22 cellular contexts compared by ENCODE assay signal in the genomic region with DNA sequence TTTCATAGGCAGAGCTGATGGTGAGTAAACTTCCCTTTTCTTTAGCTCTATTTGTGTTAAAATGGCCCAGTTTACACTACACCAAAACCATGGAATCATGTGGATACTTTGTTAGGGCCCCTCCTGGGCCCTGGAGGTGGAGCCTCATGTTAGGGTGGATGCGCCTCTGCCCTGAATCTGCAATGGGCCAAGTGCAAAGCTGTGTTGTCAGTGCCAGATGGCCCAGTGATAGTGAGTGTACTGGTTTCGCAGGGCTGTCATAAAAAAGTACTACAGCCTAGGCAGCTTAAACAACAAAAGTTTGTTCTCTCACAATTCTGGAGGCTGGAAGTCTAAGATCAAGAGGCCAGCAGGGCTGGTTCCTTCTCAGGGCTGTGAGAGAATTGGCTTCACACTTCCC.
DNase-seq lines count a peak whose midpoint lies in the region; ATAC-seq and TF ChIP-seq lines count a peak whose summit lies in the region.
"Had no signal": no experiment of that assay in that cellular context is flagged by ENCODE, and none has a peak within 500 bp of the region (broad histone marks: within the 10 kb centered on the region; RNA-seq: fewer than 3 reads in every experiment).

No MANE protein-coding gene starts in this region.

- no peak overlapping the region for H3K4me3 Mint-ChIP-seq in endodermal cell
- no peak overlapping the region for H3K4me3 Mint-ChIP-seq in osteocyte (ENCODE audit: unreplicated experiment)
- no peak overlapping the region for H3K4me3 Mint-ChIP-seq in activated T-cell treated with anti-CD3 and anti-CD28 coated beads, Interleukin-2, amount 50 U/mL, for 72 hours
- H3K4me3 Mint-ChIP-seq: CD4-positive, alpha-beta memory T cell had no signal

- H3K27me3 ChIP-seq in endodermal cell (ENCODE audit: control insufficient read depth, insufficient read depth, low read length, poor library complexity, severe bottlenecking) = no peaks in the 10 kb centered on the region
- no peaks in the 10 kb centered on the region for H3K27me3 ChIP-seq in skeletal muscle tissue (ENCODE audit: control insufficient read depth in 3 of 3, insufficient read depth in 3 of 3, low read length in 3 of 3)
- H3K27me3 ChIP-seq: BLaER1 had no signal

- H3K9ac ChIP-seq in endodermal cell (ENCODE audit: extremely low read depth, low read length, poor library complexity, severe bottlenecking) (no peak overlapping the region), skeletal muscle tissue (ENCODE audit: low read depth in 1 of 3, low read length in 3 of 3) (no peak overlapping the region)
- H3K9ac ChIP-seq: BLaER1 had no signal

- H3K27me3 Mint-ChIP-seq in endodermal cell (ENCODE audit: insufficient read depth) (peaks cover 8% of the 10 kb centered on the region), osteocyte (ENCODE audit: unreplicated experiment) (no peaks in the 10 kb centered on the region)
- no peaks in the 10 kb centered on the region for H3K27me3 Mint-ChIP-seq in activated T-cell treated with anti-CD3 and anti-CD28 coated beads, Interleukin-2, amount 50 U/mL, for 72 hours (ENCODE audit: low read depth)
- H3K27me3 Mint-ChIP-seq: CD4-positive, alpha-beta memory T cell had no signal

- H3K4me1 ChIP-seq in endodermal cell (ENCODE audit: control insufficient read depth, insufficient read depth, low read length) = peaks cover 2% of the 10 kb centered on the region
- H3K4me1 ChIP-seq in skeletal muscle tissue (ENCODE audit: control insufficient read depth in 3 of 3, insufficient read depth in 3 of 3, low read length in 3 of 3) = peaks cover 58 to 65% (median 63%) of the 10 kb centered on the region in 3 donors
- H3K4me1 ChIP-seq: Caco-2 had no signal

- DNase-seq in DMS 273 (lab: John Stamatoyannopoulos, UW; ENCODE audit: unreplicated experiment) = peak; percentile 47
- no peak for DNase-seq in DMS 273 treated with DMSO at 0.1 percent for 48 hours (lab: John Stamatoyannopoulos, UW)
- peak; percentile 29 for DNase-seq in endodermal cell
- peak; percentile 48 for DNase-seq in osteocyte (ENCODE audit: extremely low spot score, unreplicated experiment)
- no peak for DNase-seq in DMS53 (lab: John Stamatoyannopoulos, UW)
- no peak for DNase-seq in activated T-cell treated with anti-CD3 and anti-CD28 coated beads, Interleukin-2, amount 50 U/mL, for 72 hours
- DNase-seq: ACHN; Caco-2; CD4-positive, alpha-beta memory T cell; DMS153; GDM1; Kasumi-1; NCI-H1417 treated with DMSO at 0.1 percent for 48 hours; NCI-H187; PC-3; RPMI8226; SHP77 had no signal

- H3K4me3 ChIP-seq in endodermal cell (ENCODE audit: low read length) (no peak overlapping the region), skeletal muscle tissue (ENCODE audit: low read length in 3 of 3) (no peak overlapping the region)
- H3K4me3 ChIP-seq: BLaER1 had no signal

- no peak for ATAC-seq in GM19023 (IDR thresholded peaks at IDR 0.05; ENCODE audit: unreplicated experiment)
- no peak for ATAC-seq in activated T-cell treated with anti-CD3 and anti-CD28 coated beads, Interleukin-2, amount 50 U/mL, for 72 hours (replicated peaks in 1 of 2)
- ATAC-seq: HCT116, PC-3 had no signal

- H3K9me3 ChIP-seq in endodermal cell (ENCODE audit: control insufficient read depth, low read length) = no peaks in the 10 kb centered on the region
- H3K9me3 ChIP-seq in skeletal muscle tissue (ENCODE audit: control insufficient read depth in 3 of 3, low read length in 3 of 3) = no peaks in the 10 kb centered on the region
- H3K9me3 ChIP-seq: BLaER1, Caco-2 had no signal

- H3K27ac Mint-ChIP-seq in endodermal cell (no peak overlapping the region), osteocyte (ENCODE audit: unreplicated experiment) (no peak overlapping the region)
- no peak overlapping the region for H3K27ac Mint-ChIP-seq in activated T-cell treated with anti-CD3 and anti-CD28 coated beads, Interleukin-2, amount 50 U/mL, for 72 hours
- H3K27ac Mint-ChIP-seq: CD4-positive, alpha-beta memory T cell had no signal

- no peaks in the 10 kb centered on the region for H3K36me3 ChIP-seq in endodermal cell (ENCODE audit: control insufficient read depth, insufficient read depth, low read length)
- no peaks in the 10 kb centered on the region for H3K36me3 ChIP-seq in skeletal muscle tissue (ENCODE audit: control insufficient read depth in 3 of 3, insufficient read depth in 3 of 3, low read length in 3 of 3)
- H3K36me3 ChIP-seq: BLaER1 had no signal

- H3K4me1 Mint-ChIP-seq in endodermal cell (no peaks in the 10 kb centered on the region), osteocyte (ENCODE audit: unreplicated experiment) (peaks cover 2% of the 10 kb centered on the region)
- H3K4me1 Mint-ChIP-seq in activated T-cell treated with anti-CD3 and anti-CD28 coated beads, Interleukin-2, amount 50 U/mL, for 72 hours (ENCODE audit: low read depth) = peaks cover 21% of the 10 kb centered on the region

- H3K27ac ChIP-seq in endodermal cell (ENCODE audit: low read depth, low read length) (no peak overlapping the region), skeletal muscle tissue (ENCODE audit: low read depth, low read length) (peak overlapping the region; percentile 26)
- H3K27ac ChIP-seq: 22Rv1, BLaER1 had no signal

- H3K9me3 Mint-ChIP-seq in endodermal cell (no peaks in the 10 kb centered on the region), osteocyte (ENCODE audit: unreplicated experiment) (no peaks in the 10 kb centered on the region)
- no peaks in the 10 kb centered on the region for H3K9me3 Mint-ChIP-seq in activated T-cell treated with anti-CD3 and anti-CD28 coated beads, Interleukin-2, amount 50 U/mL, for 72 hours
- H3K9me3 Mint-ChIP-seq: CD4-positive, alpha-beta memory T cell had no signal

- no peaks in the 10 kb centered on the region for H3K36me3 Mint-ChIP-seq in endodermal cell (ENCODE audit: low read depth)
- H3K36me3 Mint-ChIP-seq in osteocyte (ENCODE audit: unreplicated experiment) = no peaks in the 10 kb centered on the region
- H3K36me3 Mint-ChIP-seq in activated T-cell treated with anti-CD3 and anti-CD28 coated beads, Interleukin-2, amount 50 U/mL, for 72 hours (ENCODE audit: insufficient read depth in 2 of 2) = no peaks in the 10 kb centered on the region
- H3K36me3 Mint-ChIP-seq: CD4-positive, alpha-beta memory T cell had no signal

- no peak for TF ChIP-seq CTCF in endodermal cell (conservative IDR thresholded peaks at IDR 0.05)
- TF ChIP-seq CTCF in osteocyte (IDR thresholded peaks at IDR 0.05) = no peak

- 96 to 100% methylated on average over 2 of the region's 2 CpGs for WGBS in endodermal cell (ENCODE audit: insufficient coverage in 1 of 2, insufficient read length in 1 of 2), 2 experiments

Comparison
In these comparisons a context has a peak if more than half of its experiments do, and no peak if none do; other contexts are left out.
1. DNase-seq: peak in DMS 273 (single experiment), endodermal cell (single experiment) and osteocyte (single experiment); none in DMS 273 treated with DMSO at 0.1 percent for 48 hours (single experiment), DMS53 (single experiment) and activated T-cell treated with anti-CD3 and anti-CD28 coated beads, Interleukin-2, amount 50 U/mL, for 72 hours (0 of 2).